In genomic region chr7:34723338-34723737, GRCh38 we compare ENCODE assay signal across 27 cellular contexts.
"Had no signal": no experiment of that assay in that cellular context is flagged by ENCODE, and none has a peak within 500 bp of the region (broad histone marks: within the 10 kb centered on the region; RNA-seq: fewer than 3 reads in every experiment).

No MANE protein-coding gene starts in this region.

- DNase-seq: activated CD4-positive, alpha-beta T cell treated with anti-CD3 and anti-CD28 coated beads, Interleukin-2, amount 10 ng/mL, durations not matched to agents 24 days and 14 days; activated CD4-positive, alpha-beta T cell treated with anti-CD3 and anti-CD28 coated beads, Interleukin-2, amount 50 U/mL, for 4 hours; activated CD8-positive, alpha-beta T cell treated with anti-CD3 and anti-CD28 coated beads for 36 hours; activated effector memory CD4-positive, alpha-beta T cell treated with anti-CD3 and anti-CD28 coated beads, Interleukin-2, amount 50 U/mL, for 16 hours; activated naive CD4-positive, alpha-beta T cell; activated naive CD4-positive, alpha-beta T cell treated with anti-CD3 and anti-CD28 coated beads, Interleukin-2, amount 50 U/mL, for 16 hours; activated naive CD8-positive, alpha-beta T cell treated with anti-CD3 and anti-CD28 coated beads for 36 hours; activated T-cell treated with anti-CD3 and anti-CD28 coated beads, Interleukin-2, amount 50 U/mL, for 1 hour; activated T-cell treated with anti-CD3 and anti-CD28 coated beads, Interleukin-2, amount 50 U/mL, for 72 hours; amniotic stem cell; aorta; brain microvascular endothelial cell; central memory CD4-positive, alpha-beta T cell; NCI-H1105; NCI-H1436; NCI-H1694; NCI-H1930; NCI-H2081 treated with DMSO at 0.1 percent for 48 hours; NCI-H226; NCI-H446 treated with DMSO at 0.1 percent for 48 hours; NCI-H524; NCI-H69; SIG-M5 had no signal

- FAIRE-seq: colon, TTC549 had no signal

- H3K36me3 ChIP-seq: brain microvascular endothelial cell had no signal

- H3K27me3 ChIP-seq: brain microvascular endothelial cell had no signal

- H3K27ac ChIP-seq: brain microvascular endothelial cell had no signal

- ATAC-seq: activated CD8-positive, alpha-beta T cell treated with anti-CD3 and anti-CD28 coated beads for 36 hours; activated T-cell treated with anti-CD3 and anti-CD28 coated beads, Interleukin-2, amount 50 U/mL, for 72 hours; activated T-helper 17 cell treated with anti-CD3 and anti-CD28 coated beads, Interleukin-2, amount 50 U/mL, for 72 hours; Panc1 had no signal
